ENCODE assay signal across 8 cellular contexts in genomic region chr1:244047739-244048565, GRCh38. TPM values are rescaled to one million over a fixed set of nuclear protein-coding genes. Genes with fewer than 3 reads are reported as not detected.
DNase-seq lines count a peak whose midpoint lies in the region; ATAC-seq lines count a peak whose summit lies in the region.

No MANE protein-coding gene starts in this region.

- CTCF ChIA-PET in activated CD4-positive, alpha-beta T cell treated with anti-CD3 and anti-CD28 coated beads, Interleukin-2, amount 10 ng/mL, durations not matched to agents 7 days and 5 days (lab: Charles Lee): interaction anchor here (0.6 to 1.5 kb wide), 2 partner anchors 14 to 753 kb away, joined by 3 to 4 read pairs; no protein-coding TSS in a partner anchor

- POLR2A ChIA-PET in activated CD4-positive, alpha-beta T cell treated with anti-CD3 and anti-CD28 coated beads, Interleukin-2, amount 10 ng/mL, durations not matched to agents 7 days and 5 days (lab: Charles Lee): no interaction called here

- DNase-seq in C1 segment of cervical spinal cord (lab: John Stamatoyannopoulos, UW) (peak; percentile 91 to 100 (median 98)), NCI-H526 treated with DMSO at 0.1 percent for 48 hours (lab: John Stamatoyannopoulos, UW) (peak; percentile 91), cortex of kidney (lab: John Stamatoyannopoulos, UW) (peak; percentile 99), left lobe of liver (ENCODE audit: low spot score) (peak; percentile 100)
- DNase-seq in activated CD4-positive, alpha-beta T cell treated with anti-CD3 and anti-CD28 coated beads, Interleukin-2, amount 10 ng/mL, durations not matched to agents 7 days and 5 days: peak; percentile 98
- peak; percentile 94 to 96 for DNase-seq in stimulated activated CD4-positive, alpha-beta T cell treated with anti-CD3 and anti-CD28 coated beads, Interleukin-2, amount 100 ng/mL, for 24 hours

- H3K27ac Mint-ChIP-seq in activated CD4-positive, alpha-beta T cell treated with anti-CD3 and anti-CD28 coated beads, Interleukin-2, amount 10 ng/mL, durations not matched to agents 7 days and 5 days: peak overlapping the region; percentile 99

- peaks cover 3% of the 10 kb centered on the region for H3K36me3 Mint-ChIP-seq in activated CD4-positive, alpha-beta T cell treated with anti-CD3 and anti-CD28 coated beads, Interleukin-2, amount 10 ng/mL, durations not matched to agents 7 days and 5 days (ENCODE audit: low read depth)

- H3K9me3 Mint-ChIP-seq in activated CD4-positive, alpha-beta T cell treated with anti-CD3 and anti-CD28 coated beads, Interleukin-2, amount 10 ng/mL, durations not matched to agents 7 days and 5 days: no peaks in the 10 kb centered on the region

- peak overlapping the region; percentile 85 for H3K4me3 Mint-ChIP-seq in activated CD4-positive, alpha-beta T cell treated with anti-CD3 and anti-CD28 coated beads, Interleukin-2, amount 10 ng/mL, durations not matched to agents 7 days and 5 days

- ATAC-seq in GM19351 (IDR thresholded peaks at IDR 0.05; ENCODE audit: unreplicated experiment) (peak; percentile 69), HG03520 (IDR thresholded peaks at IDR 0.05; ENCODE audit: unreplicated experiment) (peak; percentile 70), left lobe of liver (peak; percentile 83)

- peaks cover 13% of the 10 kb centered on the region for H3K4me1 Mint-ChIP-seq in activated CD4-positive, alpha-beta T cell treated with anti-CD3 and anti-CD28 coated beads, Interleukin-2, amount 10 ng/mL, durations not matched to agents 7 days and 5 days

- peaks cover 17% of the 10 kb centered on the region for H3K27me3 Mint-ChIP-seq in activated CD4-positive, alpha-beta T cell treated with anti-CD3 and anti-CD28 coated beads, Interleukin-2, amount 10 ng/mL, durations not matched to agents 7 days and 5 days

RNA-seq across cellular contexts. Expression of gene ZBTB18, which starts 3.1 kb away (rescaled TPM):
- 10 to 100 TPM; 18.4 to 19.6 TPM for total RNA-seq in activated CD4-positive, alpha-beta T cell treated with anti-CD3 and anti-CD28 coated beads, Interleukin-2, amount 10 ng/mL, durations not matched to agents 7 days and 5 days
- total RNA-seq in left lobe of liver: 14.3 TPM

Comparison
In these comparisons a context has a peak if more than half of its experiments do, and no peak if none do; other contexts are left out.
1. Peak in every context shown above with its lines: DNase-seq and ATAC-seq.